In the genomic region with DNA sequence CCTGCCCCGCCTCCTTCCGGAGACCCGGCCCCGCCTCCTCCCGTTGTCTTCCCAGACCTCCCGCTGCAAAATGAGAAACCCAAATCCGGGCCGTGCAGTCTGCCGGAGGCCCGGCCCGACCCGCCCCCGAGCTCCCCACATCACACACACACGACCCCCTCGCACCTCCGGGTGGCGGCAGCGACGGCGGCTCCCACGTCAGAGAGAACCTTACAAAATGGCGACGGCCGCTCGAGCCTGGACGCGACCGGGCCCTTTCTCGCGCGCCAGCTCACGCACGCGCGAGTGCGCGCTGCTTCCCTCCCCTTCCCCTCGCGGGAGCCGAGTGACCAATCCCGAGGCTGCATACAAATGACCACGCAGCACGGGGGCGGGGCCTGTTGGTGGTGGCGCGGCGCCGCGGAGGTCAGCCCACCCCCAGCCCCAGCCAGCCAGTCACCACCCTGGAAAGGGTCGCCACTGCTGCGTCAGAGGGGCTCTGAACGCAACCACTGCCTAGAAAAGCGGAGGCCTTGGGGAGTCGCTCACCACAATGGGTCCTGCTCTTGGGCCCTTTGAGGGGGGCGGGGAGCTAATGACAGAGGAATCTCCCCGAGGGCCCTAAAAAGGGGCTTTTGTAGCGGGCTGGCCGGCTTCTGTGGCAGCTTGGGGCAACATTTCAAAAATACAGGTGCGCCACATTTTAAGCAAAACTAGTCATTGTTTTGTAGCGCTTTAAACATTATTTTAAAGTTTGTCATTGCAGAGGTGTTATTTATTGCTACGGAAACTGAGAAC, we compare ENCODE assay signal across 8 cellular contexts. TPM values are rescaled to one million over a fixed set of nuclear protein-coding genes. Genes with fewer than 3 reads are reported as not detected.
DNase-seq lines count a peak whose midpoint lies in the region; ATAC-seq and TF ChIP-seq lines count a peak whose summit lies in the region.

A gene with protein sequence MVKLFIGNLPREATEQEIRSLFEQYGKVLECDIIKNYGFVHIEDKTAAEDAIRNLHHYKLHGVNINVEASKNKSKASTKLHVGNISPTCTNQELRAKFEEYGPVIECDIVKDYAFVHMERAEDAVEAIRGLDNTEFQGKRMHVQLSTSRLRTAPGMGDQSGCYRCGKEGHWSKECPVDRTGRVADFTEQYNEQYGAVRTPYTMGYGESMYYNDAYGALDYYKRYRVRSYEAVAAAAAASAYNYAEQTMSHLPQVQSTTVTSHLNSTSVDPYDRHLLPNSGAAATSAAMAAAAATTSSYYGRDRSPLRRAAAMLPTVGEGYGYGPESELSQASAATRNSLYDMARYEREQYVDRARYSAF (minus strand): TSS at position 289 of the 777 bp plus-strand sequence. CDS start 808 bp downstream, outside the sequence.

- BruUV-seq in Caco-2 (replicated peaks; lab: Mats Ljungman, UMichigan): no TSS peak

- no peak for TF ChIP-seq CTCF in Caco-2 (IDR thresholded peaks at IDR 0.05; ENCODE audit: insufficient read depth in 1 of 2, low read depth in 1 of 2, low read length in 1 of 2, severe bottlenecking in 1 of 2, unreplicated experiment in 1 of 2)

- H3K36me3 Mint-ChIP-seq in Caco-2 (ENCODE audit: insufficient read depth, unreplicated experiment) (peaks cover 50% of the 10 kb centered on the region), memory B cell (no peaks in the 10 kb centered on the region)
- H3K36me3 Mint-ChIP-seq in effector memory CD8-positive, alpha-beta T cell (ENCODE audit: insufficient read depth): peaks cover 36% of the 10 kb centered on the region

- H3K27ac Mint-ChIP-seq in Caco-2 (ENCODE audit: unreplicated experiment): peak within 1 kb of the TSS; percentile 98
- peak within 1 kb of the TSS; percentile 99 for H3K27ac Mint-ChIP-seq in effector memory CD8-positive, alpha-beta T cell
- peak within 1 kb of the TSS; percentile 99 for H3K27ac Mint-ChIP-seq in memory B cell

- CTCF ChIA-PET in Caco-2 (lab: Charles Lee): interaction anchor here (0.5 to 2.6 kb wide), 43 partner anchors 8 to 1989 kb away, joined by 3 to 43 read pairs (median 6); a partner anchor contains a TSS

- H3K4me3 ChIP-seq in Caco-2 (ENCODE audit: low read depth, low read length): peak within 1 kb of the TSS; percentile 71

- H3K4me3 Mint-ChIP-seq in Caco-2 (ENCODE audit: unreplicated experiment) (peak within 1 kb of the TSS; percentile 94), memory B cell (peak within 1 kb of the TSS; percentile 97)
- peak within 1 kb of the TSS; percentile 90 to 99 for H3K4me3 Mint-ChIP-seq in effector memory CD8-positive, alpha-beta T cell

- H3K4me1 Mint-ChIP-seq in Caco-2 (ENCODE audit: low read depth, unreplicated experiment) (peaks cover 16% of the 10 kb centered on the region), memory B cell (peaks cover 17% of the 10 kb centered on the region)
- H3K4me1 Mint-ChIP-seq in effector memory CD8-positive, alpha-beta T cell (ENCODE audit: low read depth in 2 of 2): peaks cover 24 to 29% of the 10 kb centered on the region in 2 donors

- ATAC-seq in GM21390 (IDR thresholded peaks at IDR 0.05; ENCODE audit: unreplicated experiment) (peak; percentile 90), memory B cell (ENCODE audit: low read depth) (peak; percentile 81)
- ATAC-seq in effector memory CD8-positive, alpha-beta T cell (replicated peaks): peak; percentile 84

- peaks cover 4% of the 10 kb centered on the region; the same call in 1 of the 2 replicates for H3K36me3 ChIP-seq in Caco-2 (ENCODE audit: control insufficient read depth, insufficient read depth, low read length)

- H3K4me1 ChIP-seq in Caco-2: peaks cover 21% of the 10 kb centered on the region

- no peaks in the 10 kb centered on the region for H3K27me3 Mint-ChIP-seq in Caco-2 (ENCODE audit: insufficient read depth, unreplicated experiment)
- H3K27me3 Mint-ChIP-seq in effector memory CD8-positive, alpha-beta T cell: no peaks in the 10 kb centered on the region
- no peaks in the 10 kb centered on the region for H3K27me3 Mint-ChIP-seq in memory B cell

- H3K9me3 Mint-ChIP-seq in Caco-2 (ENCODE audit: unreplicated experiment) (no peaks in the 10 kb centered on the region), memory B cell (no peaks in the 10 kb centered on the region)
- no peaks in the 10 kb centered on the region for H3K9me3 Mint-ChIP-seq in effector memory CD8-positive, alpha-beta T cell

- no peaks in the 10 kb centered on the region for H3K9me3 ChIP-seq in Caco-2

- POLR2A ChIA-PET in Caco-2 (lab: Charles Lee): interaction anchor here (0.6 to 2.8 kb wide), 24 partner anchors 8 to 787 kb away, joined by 3 to 62 read pairs (median 5); a partner anchor contains a TSS

- DNase-seq in Caco-2 (peak; percentile 100), HUDEP-2 (lab: John Stamatoyannopoulos, UW; ENCODE audit: unreplicated experiment in 76 of 76) (peak in 74 of 76 experiments; percentile 33 to 94 (median 84)), NOMO-1 treated with dmso at 0.1 percent for 144 hours (lab: John Stamatoyannopoulos, UW; ENCODE audit: unreplicated experiment) (peak; percentile 94), memory B cell (ENCODE audit: low spot score in 2 of 2) (peak; percentile 92 to 96)
- peak; percentile 86 to 87 for DNase-seq in activated CD8-positive, alpha-beta memory T cell treated with anti-CD3 and anti-CD28 coated beads for 4 hours (ENCODE audit: low read depth in 2 of 2)
- peak; percentile 94 to 96 (median 95) for DNase-seq in effector memory CD8-positive, alpha-beta T cell
- DNase-seq in stimulated activated CD8-positive, alpha-beta memory T cell treated with anti-CD3 and anti-CD28 coated beads, Interleukin-12 subunit alpha, Interleukin-12 subunit beta, amount 100 ng/mL, for 1 hour (ENCODE audit: low read depth): peak; percentile 90

- intact Hi-C loops in Caco-2 (cut with micrococcal nuclease; ENCODE audit: unreplicated experiment): loop anchor here (1.0 to 5.0 kb wide), 10 partner anchors 17 to 269 kb away; a partner anchor contains a TSS

- H3K27me3 ChIP-seq in Caco-2 (replicated peaks; ENCODE audit: control insufficient read depth, insufficient read depth, low read length): no peaks in the 10 kb centered on the region

RNA-seq across cellular contexts. Expression of the gene that starts here (rescaled TPM):
- total RNA-seq in Caco-2 (2022): 39.8 and 45.8 TPM in 2 replicates

Comparison
In these comparisons a context has a peak if more than half of its experiments do, and no peak if none do; other contexts are left out.
1. Peak in every context shown above with its lines: DNase-seq, ATAC-seq and H3K4me3 ChIP-seq.